Comparison of ENCODE assay signal across 9 cellular contexts in the genomic region with DNA sequence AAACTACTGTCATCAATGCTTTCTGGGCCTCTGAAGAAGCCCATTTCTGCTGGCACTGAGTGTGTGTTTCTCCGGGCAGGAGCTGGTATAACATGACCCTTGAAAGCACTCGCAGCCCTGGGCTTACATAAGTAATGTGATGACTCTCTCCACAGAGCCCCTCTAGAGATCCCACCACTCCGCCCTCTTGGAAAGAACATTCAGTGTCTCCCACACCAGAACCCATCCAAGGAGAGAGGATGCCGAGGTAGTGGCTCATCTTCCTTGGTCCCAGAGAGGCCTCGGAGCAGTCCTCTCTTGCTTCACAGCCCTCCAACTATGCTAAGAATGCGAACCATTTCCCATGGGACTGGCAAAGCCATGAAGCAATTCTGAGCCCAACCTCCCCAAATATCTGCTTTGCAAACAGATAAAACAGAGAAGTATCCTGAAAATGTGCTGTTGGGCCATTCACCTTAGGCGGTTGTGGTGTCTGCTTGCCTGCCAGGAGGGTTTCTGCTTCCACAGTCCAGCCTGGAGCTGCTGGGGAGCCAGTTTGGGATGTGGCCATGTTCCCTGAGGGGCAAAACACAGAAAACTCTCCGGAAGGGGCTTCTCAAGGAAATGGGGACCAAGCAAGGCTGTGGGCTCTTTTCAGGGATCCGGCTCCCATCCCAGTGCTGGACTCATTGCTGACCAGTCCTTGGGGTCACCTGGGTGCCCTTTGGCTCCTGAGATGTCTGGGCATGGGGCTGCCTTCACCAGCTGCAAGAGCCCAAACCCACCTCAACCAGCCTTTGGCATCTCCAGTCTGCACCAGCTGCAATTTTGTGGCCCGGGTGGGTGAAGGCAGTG. TPM values are rescaled to one million over a fixed set of nuclear protein-coding genes. Genes with fewer than 3 reads are reported as not detected.
DNase-seq lines count a peak whose midpoint lies in the region; ATAC-seq and TF ChIP-seq lines count a peak whose summit lies in the region.
"Had no signal": no experiment of that assay in that cellular context is flagged by ENCODE, and none has a peak within 500 bp of the region (broad histone marks: within the 10 kb centered on the region; RNA-seq: fewer than 3 reads in every experiment).

No MANE protein-coding gene starts in this region.

- no peaks in the 10 kb centered on the region for H3K79me2 ChIP-seq in smooth muscle cell (ENCODE audit: low read depth)

- H3K4me3 ChIP-seq in H7 (ENCODE audit: insufficient read depth, low read depth, low read length) (no peak overlapping the region), ascending aorta (no peak overlapping the region), smooth muscle cell (no peak overlapping the region)
- H3K4me3 ChIP-seq: dorsolateral prefrontal cortex had no signal

- peaks cover 39% of the 10 kb centered on the region for H3F3A ChIP-seq in smooth muscle cell (ENCODE audit: low read depth)

- H2AFZ ChIP-seq in smooth muscle cell (ENCODE audit: low read depth), result no peak overlapping the region

- no peak for ATAC-seq in activated naive CD4-positive, alpha-beta T cell treated with anti-CD3 and anti-CD28 coated beads, Interleukin-2, amount 50 U/mL, for 72 hours
- no peak for ATAC-seq in activated T-cell treated with anti-CD3 and anti-CD28 coated beads, Interleukin-2, amount 50 U/mL, for 4 hours
- ATAC-seq in activated T-cell treated with anti-CD3 and anti-CD28 coated beads, Interleukin-2, amount 50 U/mL, for 72 hours (replicated peaks in 1 of 2), result no peak

- no peaks in the 10 kb centered on the region for H3K36me3 ChIP-seq in H7 (replicated peaks; ENCODE audit: control insufficient read depth, insufficient read depth, low read length)
- H3K36me3 ChIP-seq in ascending aorta, result no peaks in the 10 kb centered on the region
- H3K36me3 ChIP-seq in smooth muscle cell (ENCODE audit: low read depth), result no peaks in the 10 kb centered on the region

- DNase-seq in H7 (peak; percentile 74), ascending aorta (ENCODE audit: low spot score in 2 of 2) (peak in 1 of 2 donors; percentile 88), iPS DF 19.7 (ENCODE audit: low read depth, low spot score) (peak; percentile 90), smooth muscle cell (lab: John Stamatoyannopoulos, UW; ENCODE audit: unreplicated experiment) (no peak), DMS79 (lab: John Stamatoyannopoulos, UW) (no peak)
- DNase-seq in activated naive CD4-positive, alpha-beta T cell treated with anti-CD3 and anti-CD28 coated beads, Interleukin-2, amount 50 U/mL, for 72 hours (ENCODE audit: low spot score in 2 of 2), result no peak
- DNase-seq in activated T-cell treated with anti-CD3 and anti-CD28 coated beads, Interleukin-2, amount 50 U/mL, for 4 hours, result no peak
- no peak for DNase-seq in activated T-cell treated with anti-CD3 and anti-CD28 coated beads, Interleukin-2, amount 50 U/mL, for 72 hours

- WGBS in smooth muscle cell (ENCODE audit: low lambda C conversion rate), result 21% methylated on average over 10 of the region's 10 CpGs

- peaks cover 16% of the 10 kb centered on the region for H3K27me3 Mint-ChIP-seq in activated T-cell treated with anti-CD3 and anti-CD28 coated beads, Interleukin-2, amount 50 U/mL, for 4 hours (ENCODE audit: low read depth)
- H3K27me3 Mint-ChIP-seq in activated T-cell treated with anti-CD3 and anti-CD28 coated beads, Interleukin-2, amount 50 U/mL, for 72 hours (ENCODE audit: low read depth), result peaks cover 7% of the 10 kb centered on the region

- TF ChIP-seq CTCF in ascending aorta (IDR thresholded peaks at IDR 0.05) (no peak), smooth muscle cell (IDR thresholded peaks at IDR 0.05; ENCODE audit: borderline replicate concordance, insufficient read depth, poor library complexity, severe bottlenecking) (no peak)

- no peaks in the 10 kb centered on the region for H3K27me3 ChIP-seq in H7 (ENCODE audit: control insufficient read depth, insufficient read depth, low read length)
- no peaks in the 10 kb centered on the region for H3K27me3 ChIP-seq in ascending aorta
- no peaks in the 10 kb centered on the region for H3K27me3 ChIP-seq in smooth muscle cell (ENCODE audit: low read depth)
- H3K27me3 ChIP-seq: dorsolateral prefrontal cortex had no signal

- no peaks in the 10 kb centered on the region for H3K9me3 Mint-ChIP-seq in activated naive CD4-positive, alpha-beta T cell treated with anti-CD3 and anti-CD28 coated beads, Interleukin-2, amount 50 U/mL, for 72 hours
- H3K9me3 Mint-ChIP-seq in activated T-cell treated with anti-CD3 and anti-CD28 coated beads, Interleukin-2, amount 50 U/mL, for 4 hours, result no peaks in the 10 kb centered on the region
- H3K9me3 Mint-ChIP-seq in activated T-cell treated with anti-CD3 and anti-CD28 coated beads, Interleukin-2, amount 50 U/mL, for 72 hours, result no peaks in the 10 kb centered on the region

- H3K4me3 Mint-ChIP-seq in activated T-cell treated with anti-CD3 and anti-CD28 coated beads, Interleukin-2, amount 50 U/mL, for 4 hours, result no peak overlapping the region
- no peak overlapping the region for H3K4me3 Mint-ChIP-seq in activated T-cell treated with anti-CD3 and anti-CD28 coated beads, Interleukin-2, amount 50 U/mL, for 72 hours

- H3K9me3 ChIP-seq in ascending aorta (no peaks in the 10 kb centered on the region), smooth muscle cell (replicated peaks; ENCODE audit: low read depth) (no peaks in the 10 kb centered on the region)

- intact Hi-C loops in ascending aorta (cut with DNase I), result no loop called here

- H3K27ac ChIP-seq in ascending aorta (peak overlapping the region; percentile 50 to 67), smooth muscle cell (ENCODE audit: low read depth) (peak overlapping the region; percentile 94)

- peak overlapping the region; percentile 73 for H3K4me2 ChIP-seq in smooth muscle cell

- peak overlapping the region; percentile 42 for H3K9ac ChIP-seq in smooth muscle cell (ENCODE audit: low read depth)

- no peaks in the 10 kb centered on the region for H3K36me3 Mint-ChIP-seq in activated naive CD4-positive, alpha-beta T cell treated with anti-CD3 and anti-CD28 coated beads, Interleukin-2, amount 50 U/mL, for 72 hours
- no peaks in the 10 kb centered on the region for H3K36me3 Mint-ChIP-seq in activated T-cell treated with anti-CD3 and anti-CD28 coated beads, Interleukin-2, amount 50 U/mL, for 4 hours (ENCODE audit: insufficient read depth)
- no peaks in the 10 kb centered on the region for H3K36me3 Mint-ChIP-seq in activated T-cell treated with anti-CD3 and anti-CD28 coated beads, Interleukin-2, amount 50 U/mL, for 72 hours (ENCODE audit: insufficient read depth in 2 of 2)

- H3K4me1 Mint-ChIP-seq in activated T-cell treated with anti-CD3 and anti-CD28 coated beads, Interleukin-2, amount 50 U/mL, for 4 hours (ENCODE audit: low read depth), result no peaks in the 10 kb centered on the region
- peaks cover 3% of the 10 kb centered on the region for H3K4me1 Mint-ChIP-seq in activated T-cell treated with anti-CD3 and anti-CD28 coated beads, Interleukin-2, amount 50 U/mL, for 72 hours (ENCODE audit: low read depth)

- no peak overlapping the region for H3K27ac Mint-ChIP-seq in activated naive CD4-positive, alpha-beta T cell treated with anti-CD3 and anti-CD28 coated beads, Interleukin-2, amount 50 U/mL, for 72 hours
- H3K27ac Mint-ChIP-seq in activated T-cell treated with anti-CD3 and anti-CD28 coated beads, Interleukin-2, amount 50 U/mL, for 72 hours, result no peak overlapping the region

- peaks cover 19 to 47% of the 10 kb centered on the region in 2 donors for H3K4me1 ChIP-seq in ascending aorta
- peaks cover 39% of the 10 kb centered on the region for H3K4me1 ChIP-seq in smooth muscle cell (ENCODE audit: low read depth)

- no peaks in the 10 kb centered on the region for H4K20me1 ChIP-seq in smooth muscle cell (ENCODE audit: low read depth)

RNA-seq across cellular contexts. Expression of a gene that starts 47.3 kb away (rescaled TPM):
- total RNA-seq in H7 (2014; rRNA removed; shearing (Covaris generic)), result 46.0 and 54.5 TPM in 2 replicates
- 156 TPM for total RNA-seq in ascending aorta
- total RNA-seq in smooth muscle cell, result 103 and 114 TPM in 2 replicates
- polyA plus RNA-seq in smooth muscle cell, result 92.1 and 109 TPM in 2 replicates
- total RNA-seq in activated naive CD4-positive, alpha-beta T cell treated with anti-CD3 and anti-CD28 coated beads, Interleukin-2, amount 50 U/mL, for 72 hours, result under 1 TPM in 1 of 2 donors, not detected in 1; 0.64 TPM
- total RNA-seq in activated T-cell treated with anti-CD3 and anti-CD28 coated beads, Interleukin-2, amount 50 U/mL, for 4 hours, result under 1 TPM; 0.16 to 0.87 (median 0.20) TPM
- total RNA-seq in activated T-cell treated with anti-CD3 and anti-CD28 coated beads, Interleukin-2, amount 50 U/mL, for 72 hours, result under 1 TPM in 1 of 2 donors, not detected in 1; 0.07 TPM

Comparison
In these comparisons a context has a peak if more than half of its experiments do, and no peak if none do; other contexts are left out.
1. DNase-seq: peak in H7 (single experiment) and iPS DF 19.7 (single experiment); none in smooth muscle cell (single experiment), activated naive CD4-positive, alpha-beta T cell treated with anti-CD3 and anti-CD28 coated beads, Interleukin-2, amount 50 U/mL, for 72 hours (0 of 2), activated T-cell treated with anti-CD3 and anti-CD28 coated beads, Interleukin-2, amount 50 U/mL, for 4 hours (single experiment), DMS79 (single experiment) and activated T-cell treated with anti-CD3 and anti-CD28 coated beads, Interleukin-2, amount 50 U/mL, for 72 hours (0 of 2).
2. RNA of a gene that starts 47.3 kb away (total RNA-seq): 156 TPM in ascending aorta (single experiment), 103 to 114 TPM in smooth muscle cell and 46.0 to 54.5 TPM in H7; 0.64 TPM in activated naive CD4-positive, alpha-beta T cell treated with anti-CD3 and anti-CD28 coated beads, Interleukin-2, amount 50 U/mL, for 72 hours, 0.16 to 0.87 TPM in activated T-cell treated with anti-CD3 and anti-CD28 coated beads, Interleukin-2, amount 50 U/mL, for 4 hours and 0.07 TPM in activated T-cell treated with anti-CD3 and anti-CD28 coated beads, Interleukin-2, amount 50 U/mL, for 72 hours; every median in the first group is over 10 times any median in the second.